Comparison of ENCODE assay signal across 1 cellular context in the genomic region with DNA sequence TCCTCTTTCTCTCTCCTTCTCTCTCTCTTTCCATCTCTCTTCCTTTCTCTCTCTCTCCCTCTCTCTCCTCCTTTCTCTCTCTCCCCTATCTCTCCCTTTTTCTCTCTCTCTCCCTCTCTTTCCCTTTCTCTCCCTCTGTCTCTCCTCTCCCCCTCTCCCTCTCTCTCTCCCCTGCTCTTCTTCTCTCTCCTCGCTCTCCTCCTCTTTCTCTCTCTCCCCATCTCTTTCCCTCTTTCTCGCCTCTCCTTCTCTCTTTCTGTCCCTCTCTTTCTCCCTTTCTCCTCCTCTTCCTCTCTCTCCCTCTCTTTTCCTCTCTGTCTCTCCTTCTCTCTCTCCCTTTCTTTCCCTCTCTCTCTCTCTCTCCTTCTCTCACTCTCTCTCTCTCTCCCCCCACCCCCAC.
TF ChIP-seq lines count a peak whose summit lies in the region.

No MANE protein-coding gene starts in this region.

TF ChIP-seq in HEK293, 187 proteins besides CTCF, POLR2A, EP300 and RAD21 (continued from another document):
- TF ChIP-seq, protein P1, sequence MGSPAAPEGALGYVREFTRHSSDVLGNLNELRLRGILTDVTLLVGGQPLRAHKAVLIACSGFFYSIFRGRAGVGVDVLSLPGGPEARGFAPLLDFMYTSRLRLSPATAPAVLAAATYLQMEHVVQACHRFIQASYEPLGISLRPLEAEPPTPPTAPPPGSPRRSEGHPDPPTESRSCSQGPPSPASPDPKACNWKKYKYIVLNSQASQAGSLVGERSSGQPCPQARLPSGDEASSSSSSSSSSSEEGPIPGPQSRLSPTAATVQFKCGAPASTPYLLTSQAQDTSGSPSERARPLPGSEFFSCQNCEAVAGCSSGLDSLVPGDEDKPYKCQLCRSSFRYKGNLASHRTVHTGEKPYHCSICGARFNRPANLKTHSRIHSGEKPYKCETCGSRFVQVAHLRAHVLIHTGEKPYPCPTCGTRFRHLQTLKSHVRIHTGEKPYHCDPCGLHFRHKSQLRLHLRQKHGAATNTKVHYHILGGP (tag by site-specific recombination; IDR thresholded peaks at IDR 0.05) = no peak
- TF ChIP-seq FEZF1 (tag by site-specific recombination; IDR thresholded peaks at IDR 0.05) = no peak
- peak; percentile 6; the same call in 1 of the 2 replicates for TF ChIP-seq ZNF354C (tag by site-specific recombination; IDR thresholded peaks at IDR 0.05; ENCODE audit: borderline replicate concordance, low read depth)
- TF ChIP-seq, protein P2, sequence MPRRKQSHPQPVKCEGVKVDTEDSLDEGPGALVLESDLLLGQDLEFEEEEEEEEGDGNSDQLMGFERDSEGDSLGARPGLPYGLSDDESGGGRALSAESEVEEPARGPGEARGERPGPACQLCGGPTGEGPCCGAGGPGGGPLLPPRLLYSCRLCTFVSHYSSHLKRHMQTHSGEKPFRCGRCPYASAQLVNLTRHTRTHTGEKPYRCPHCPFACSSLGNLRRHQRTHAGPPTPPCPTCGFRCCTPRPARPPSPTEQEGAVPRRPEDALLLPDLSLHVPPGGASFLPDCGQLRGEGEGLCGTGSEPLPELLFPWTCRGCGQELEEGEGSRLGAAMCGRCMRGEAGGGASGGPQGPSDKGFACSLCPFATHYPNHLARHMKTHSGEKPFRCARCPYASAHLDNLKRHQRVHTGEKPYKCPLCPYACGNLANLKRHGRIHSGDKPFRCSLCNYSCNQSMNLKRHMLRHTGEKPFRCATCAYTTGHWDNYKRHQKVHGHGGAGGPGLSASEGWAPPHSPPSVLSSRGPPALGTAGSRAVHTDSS (tag by site-specific recombination; IDR thresholded peaks at IDR 0.05) = no peak
- no peak for TF ChIP-seq ZNF549 (tag by site-specific recombination; IDR thresholded peaks at IDR 0.05)
- TF ChIP-seq IKZF3 (tag by site-specific recombination; IDR thresholded peaks at IDR 0.05) = no peak
- no peak for TF ChIP-seq ZNF211 (tag by site-specific recombination; IDR thresholded peaks at IDR 0.05; ENCODE audit: low read depth)
- no peak for TF ChIP-seq ZNF830 (tag by site-specific recombination; IDR thresholded peaks at IDR 0.05; ENCODE audit: low read depth)
- no peak for TF ChIP-seq ZNF274 (IDR thresholded peaks at IDR 0.05; ENCODE audit: low read length)
- peak; percentile 60; the same call in 1 of the 2 replicates for TF ChIP-seq ZNF274 (tag by site-specific recombination; IDR thresholded peaks at IDR 0.05; ENCODE audit: borderline replicate concordance)
- no peak for TF ChIP-seq HOXA7 (CRISPR knock-in tag; IDR thresholded peaks at IDR 0.05; ENCODE audit: borderline replicate concordance)
- peak; percentile 94; the same call in 1 of the 2 replicates for TF ChIP-seq ZNF521 (tag by site-specific recombination; IDR thresholded peaks at IDR 0.05)
- TF ChIP-seq, protein P3, sequence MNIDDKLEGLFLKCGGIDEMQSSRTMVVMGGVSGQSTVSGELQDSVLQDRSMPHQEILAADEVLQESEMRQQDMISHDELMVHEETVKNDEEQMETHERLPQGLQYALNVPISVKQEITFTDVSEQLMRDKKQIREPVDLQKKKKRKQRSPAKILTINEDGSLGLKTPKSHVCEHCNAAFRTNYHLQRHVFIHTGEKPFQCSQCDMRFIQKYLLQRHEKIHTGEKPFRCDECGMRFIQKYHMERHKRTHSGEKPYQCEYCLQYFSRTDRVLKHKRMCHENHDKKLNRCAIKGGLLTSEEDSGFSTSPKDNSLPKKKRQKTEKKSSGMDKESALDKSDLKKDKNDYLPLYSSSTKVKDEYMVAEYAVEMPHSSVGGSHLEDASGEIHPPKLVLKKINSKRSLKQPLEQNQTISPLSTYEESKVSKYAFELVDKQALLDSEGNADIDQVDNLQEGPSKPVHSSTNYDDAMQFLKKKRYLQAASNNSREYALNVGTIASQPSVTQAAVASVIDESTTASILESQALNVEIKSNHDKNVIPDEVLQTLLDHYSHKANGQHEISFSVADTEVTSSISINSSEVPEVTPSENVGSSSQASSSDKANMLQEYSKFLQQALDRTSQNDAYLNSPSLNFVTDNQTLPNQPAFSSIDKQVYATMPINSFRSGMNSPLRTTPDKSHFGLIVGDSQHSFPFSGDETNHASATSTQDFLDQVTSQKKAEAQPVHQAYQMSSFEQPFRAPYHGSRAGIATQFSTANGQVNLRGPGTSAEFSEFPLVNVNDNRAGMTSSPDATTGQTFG (tag by site-specific recombination; IDR thresholded peaks at IDR 0.05; ENCODE audit: borderline replicate concordance) = peak; percentile 85
- no peak for TF ChIP-seq MZF1 (tag by site-specific recombination; IDR thresholded peaks at IDR 0.05; ENCODE audit: borderline replicate concordance)
- no peak for TF ChIP-seq SP7 (tag by site-specific recombination; IDR thresholded peaks at IDR 0.05)
- no peak for TF ChIP-seq ZNF37A (tag by site-specific recombination; IDR thresholded peaks at IDR 0.05)
- TF ChIP-seq ZNF510 (tag by site-specific recombination; IDR thresholded peaks at IDR 0.05; ENCODE audit: insufficient replicate concordance) = no peak
- TF ChIP-seq YY2 (tag by site-specific recombination; IDR thresholded peaks at IDR 0.05) = 0 out of 2 replicates have a peak, but pooled peaks have one; percentile 16
- TF ChIP-seq ZNF366 (tag by site-specific recombination; conservative IDR thresholded peaks at IDR 0.05) = peak; percentile 92
- TF ChIP-seq ZXDB (tag by site-specific recombination; IDR thresholded peaks at IDR 0.05) = no peak
- TF ChIP-seq ZNF24 (tag by site-specific recombination; IDR thresholded peaks at IDR 0.05) = no peak
- TF ChIP-seq ZNF544 (tag by site-specific recombination; IDR thresholded peaks at IDR 0.05) = peak; percentile 24; the same call in 1 of the 2 replicates
- TF ChIP-seq, protein P4, sequence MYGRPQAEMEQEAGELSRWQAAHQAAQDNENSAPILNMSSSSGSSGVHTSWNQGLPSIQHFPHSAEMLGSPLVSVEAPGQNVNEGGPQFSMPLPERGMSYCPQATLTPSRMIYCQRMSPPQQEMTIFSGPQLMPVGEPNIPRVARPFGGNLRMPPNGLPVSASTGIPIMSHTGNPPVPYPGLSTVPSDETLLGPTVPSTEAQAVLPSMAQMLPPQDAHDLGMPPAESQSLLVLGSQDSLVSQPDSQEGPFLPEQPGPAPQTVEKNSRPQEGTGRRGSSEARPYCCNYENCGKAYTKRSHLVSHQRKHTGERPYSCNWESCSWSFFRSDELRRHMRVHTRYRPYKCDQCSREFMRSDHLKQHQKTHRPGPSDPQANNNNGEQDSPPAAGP (tag by site-specific recombination; IDR thresholded peaks at IDR 0.05) = no peak
- TF ChIP-seq, protein P5, sequence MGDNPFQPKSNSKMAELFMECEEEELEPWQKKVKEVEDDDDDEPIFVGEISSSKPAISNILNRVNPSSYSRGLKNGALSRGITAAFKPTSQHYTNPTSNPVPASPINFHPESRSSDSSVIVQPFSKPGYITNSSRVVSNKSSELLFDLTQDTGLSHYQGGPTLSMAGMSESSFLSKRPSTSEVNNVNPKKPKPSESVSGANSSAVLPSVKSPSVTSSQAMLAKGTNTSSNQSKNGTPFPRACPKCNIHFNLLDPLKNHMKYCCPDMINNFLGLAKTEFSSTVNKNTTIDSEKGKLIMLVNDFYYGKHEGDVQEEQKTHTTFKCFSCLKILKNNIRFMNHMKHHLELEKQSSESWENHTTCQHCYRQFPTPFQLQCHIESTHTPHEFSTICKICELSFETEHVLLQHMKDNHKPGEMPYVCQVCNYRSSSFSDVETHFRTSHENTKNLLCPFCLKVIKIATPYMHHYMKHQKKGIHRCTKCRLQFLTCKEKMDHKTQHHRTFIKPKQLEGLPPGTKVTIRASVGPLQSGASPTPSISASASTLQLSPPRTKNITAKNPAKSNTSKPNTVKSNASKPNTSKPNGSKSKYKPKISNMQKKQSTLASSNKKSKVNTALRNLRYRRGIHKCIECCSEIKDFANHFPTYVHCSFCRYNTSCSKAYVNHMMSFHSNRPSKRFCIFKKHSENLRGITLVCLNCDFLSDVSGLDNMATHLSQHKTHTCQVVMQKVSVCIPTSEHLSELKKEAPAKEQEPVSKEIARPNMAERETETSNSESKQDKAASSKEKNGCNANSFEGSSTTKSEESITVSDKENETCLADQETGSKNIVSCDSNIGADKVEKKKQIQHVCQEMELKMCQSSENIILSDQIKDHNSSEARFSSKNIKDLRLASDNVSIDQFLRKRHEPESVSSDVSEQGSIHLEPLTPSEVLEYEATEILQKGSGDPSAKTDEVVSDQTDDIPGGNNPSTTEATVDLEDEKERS (tag by site-specific recombination; IDR thresholded peaks at IDR 0.05) = no peak
- TF ChIP-seq BCL11B (tag by site-specific recombination; IDR thresholded peaks at IDR 0.05; ENCODE audit: low read depth) = no peak
- TF ChIP-seq, protein P6, sequence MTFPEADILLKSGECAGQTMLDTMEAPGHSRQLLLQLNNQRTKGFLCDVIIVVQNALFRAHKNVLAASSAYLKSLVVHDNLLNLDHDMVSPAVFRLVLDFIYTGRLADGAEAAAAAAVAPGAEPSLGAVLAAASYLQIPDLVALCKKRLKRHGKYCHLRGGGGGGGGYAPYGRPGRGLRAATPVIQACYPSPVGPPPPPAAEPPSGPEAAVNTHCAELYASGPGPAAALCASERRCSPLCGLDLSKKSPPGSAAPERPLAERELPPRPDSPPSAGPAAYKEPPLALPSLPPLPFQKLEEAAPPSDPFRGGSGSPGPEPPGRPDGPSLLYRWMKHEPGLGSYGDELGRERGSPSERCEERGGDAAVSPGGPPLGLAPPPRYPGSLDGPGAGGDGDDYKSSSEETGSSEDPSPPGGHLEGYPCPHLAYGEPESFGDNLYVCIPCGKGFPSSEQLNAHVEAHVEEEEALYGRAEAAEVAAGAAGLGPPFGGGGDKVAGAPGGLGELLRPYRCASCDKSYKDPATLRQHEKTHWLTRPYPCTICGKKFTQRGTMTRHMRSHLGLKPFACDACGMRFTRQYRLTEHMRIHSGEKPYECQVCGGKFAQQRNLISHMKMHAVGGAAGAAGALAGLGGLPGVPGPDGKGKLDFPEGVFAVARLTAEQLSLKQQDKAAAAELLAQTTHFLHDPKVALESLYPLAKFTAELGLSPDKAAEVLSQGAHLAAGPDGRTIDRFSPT (tag by site-specific recombination; IDR thresholded peaks at IDR 0.05) = no peak
- 0 out of 2 replicates have a peak, but pooled peaks have one; percentile 45 for TF ChIP-seq ZNF785 (tag by site-specific recombination; IDR thresholded peaks at IDR 0.05)
- TF ChIP-seq GLI4 (tag by site-specific recombination; IDR thresholded peaks at IDR 0.05) = no peak
- TF ChIP-seq, protein P7, sequence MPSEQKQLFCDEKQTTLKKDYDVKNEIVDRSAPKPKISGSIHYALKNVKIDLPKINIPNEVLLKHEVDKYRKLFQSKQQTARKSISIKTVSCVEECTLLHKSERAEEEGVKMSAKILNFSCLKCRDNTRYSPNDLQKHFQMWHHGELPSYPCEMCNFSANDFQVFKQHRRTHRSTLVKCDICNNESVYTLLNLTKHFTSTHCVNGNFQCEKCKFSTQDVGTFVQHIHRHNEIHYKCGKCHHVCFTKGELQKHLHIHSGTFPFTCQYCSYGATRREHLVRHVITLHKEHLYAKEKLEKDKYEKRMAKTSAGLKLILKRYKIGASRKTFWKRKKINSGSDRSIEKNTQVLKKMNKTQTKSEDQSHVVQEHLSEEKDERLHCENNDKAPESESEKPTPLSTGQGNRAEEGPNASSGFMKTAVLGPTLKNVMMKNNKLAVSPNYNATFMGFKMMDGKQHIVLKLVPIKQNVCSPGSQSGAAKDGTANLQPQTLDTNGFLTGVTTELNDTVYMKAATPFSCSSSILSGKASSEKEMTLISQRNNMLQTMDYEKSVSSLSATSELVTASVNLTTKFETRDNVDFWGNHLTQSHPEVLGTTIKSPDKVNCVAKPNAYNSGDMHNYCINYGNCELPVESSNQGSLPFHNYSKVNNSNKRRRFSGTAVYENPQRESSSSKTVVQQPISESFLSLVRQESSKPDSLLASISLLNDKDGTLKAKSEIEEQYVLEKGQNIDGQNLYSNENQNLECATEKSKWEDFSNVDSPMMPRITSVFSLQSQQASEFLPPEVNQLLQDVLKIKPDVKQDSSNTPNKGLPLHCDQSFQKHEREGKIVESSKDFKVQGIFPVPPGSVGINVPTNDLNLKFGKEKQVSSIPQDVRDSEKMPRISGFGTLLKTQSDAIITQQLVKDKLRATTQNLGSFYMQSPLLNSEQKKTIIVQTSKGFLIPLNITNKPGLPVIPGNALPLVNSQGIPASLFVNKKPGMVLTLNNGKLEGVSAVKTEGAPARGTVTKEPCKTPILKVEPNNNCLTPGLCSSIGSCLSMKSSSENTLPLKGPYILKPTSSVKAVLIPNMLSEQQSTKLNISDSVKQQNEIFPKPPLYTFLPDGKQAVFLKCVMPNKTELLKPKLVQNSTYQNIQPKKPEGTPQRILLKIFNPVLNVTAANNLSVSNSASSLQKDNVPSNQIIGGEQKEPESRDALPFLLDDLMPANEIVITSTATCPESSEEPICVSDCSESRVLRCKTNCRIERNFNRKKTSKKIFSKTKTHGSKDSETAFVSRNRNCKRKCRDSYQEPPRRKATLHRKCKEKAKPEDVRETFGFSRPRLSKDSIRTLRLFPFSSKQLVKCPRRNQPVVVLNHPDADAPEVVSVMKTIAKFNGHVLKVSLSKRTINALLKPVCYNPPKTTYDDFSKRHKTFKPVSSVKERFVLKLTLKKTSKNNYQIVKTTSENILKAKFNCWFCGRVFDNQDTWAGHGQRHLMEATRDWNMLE (tag by site-specific recombination; conservative IDR thresholded peaks at IDR 0.05; ENCODE audit: low read depth) = no peak
